15 cellular contexts compared by ENCODE assay signal in the genomic region with DNA sequence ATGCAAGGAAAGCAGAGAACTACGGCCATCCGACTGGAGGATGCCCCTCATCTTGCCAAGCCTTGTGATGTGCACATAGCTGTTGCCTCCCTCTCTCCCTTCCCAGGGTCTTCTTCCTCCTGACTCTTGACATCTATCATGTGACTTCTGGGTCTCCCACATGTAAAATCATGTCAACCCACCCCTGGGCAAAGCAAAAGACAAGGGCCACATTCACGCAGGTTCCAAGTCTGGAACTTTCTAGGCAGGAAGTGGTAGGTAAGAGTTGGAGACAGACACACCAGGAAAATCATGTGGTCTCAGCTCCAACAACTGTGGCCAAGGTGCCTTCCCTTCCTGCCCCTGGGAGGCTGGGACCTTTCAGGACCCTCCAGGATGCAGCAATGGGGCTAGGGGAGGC.
DNase-seq lines count a peak whose midpoint lies in the region; ATAC-seq and TF ChIP-seq lines count a peak whose summit lies in the region.
"Had no signal": no experiment of that assay in that cellular context is flagged by ENCODE, and none has a peak within 500 bp of the region (broad histone marks: within the 10 kb centered on the region; RNA-seq: fewer than 3 reads in every experiment).

No MANE protein-coding gene starts in this region.

- no peak for TF ChIP-seq POLR2A in vagina (IDR thresholded peaks at IDR 0.05)

- no peak overlapping the region for H4K8ac ChIP-seq in mesenchymal stem cell (ENCODE audit: low read length)

- H3K4ac ChIP-seq in mesenchymal stem cell (ENCODE audit: low read depth in 1 of 2, low read length in 2 of 2), result no peak overlapping the region

- no peak overlapping the region for H4K91ac ChIP-seq in mesenchymal stem cell (ENCODE audit: low read length)

- H3K27ac ChIP-seq in left ventricle myocardium inferior (replicated peaks), result peak overlapping the region; percentile 77
- H3K27ac ChIP-seq in mesenchymal stem cell (ENCODE audit: low read length, poor library complexity, severe bottlenecking), result no peak overlapping the region
- peak overlapping the region; percentile 16 for H3K27ac ChIP-seq in psoas muscle
- peak overlapping the region; percentile 64 for H3K27ac ChIP-seq in vagina
- H3K27ac ChIP-seq in aorta (ENCODE audit: low read depth in 1 of 2, low read length in 2 of 2), result no peak overlapping the region
- H3K27ac ChIP-seq: BLaER1 treated with 17β-estradiol and CSF1 and Interleukin-3, amounts not matched to agents 10 nM and 100 nM had no signal

- H2BK120ac ChIP-seq in mesenchymal stem cell (ENCODE audit: low read depth, low read length), result no peak overlapping the region

- H2AFZ ChIP-seq in mesenchymal stem cell (ENCODE audit: low read depth, low read length), result peak overlapping the region; percentile 29

- H3K36me3 ChIP-seq in left ventricle myocardium inferior (no peaks in the 10 kb centered on the region), mesenchymal stem cell (ENCODE audit: control insufficient read depth in 1 of 2, insufficient read depth in 2 of 2, low read depth in 1 of 2, low read length in 2 of 2) (no peaks in the 10 kb centered on the region), psoas muscle (ENCODE audit: insufficient read depth in 1 of 2, low read depth in 1 of 2) (no peaks in the 10 kb centered on the region), vagina (no peaks in the 10 kb centered on the region), aorta (ENCODE audit: control insufficient read depth in 1 of 2, insufficient read depth in 2 of 2, low read length in 1 of 2) (no peaks in the 10 kb centered on the region)
- H3K36me3 ChIP-seq: BLaER1 treated with 17β-estradiol and CSF1 and Interleukin-3, amounts not matched to agents 10 nM and 100 nM had no signal

- no peak overlapping the region for H2BK15ac ChIP-seq in mesenchymal stem cell (ENCODE audit: low read depth, poor library complexity, severe bottlenecking)

- WGBS in mesenchymal stem cell, result 90% methylated on average over 3 of the region's 3 CpGs
- 94 to 100% (median 98%) methylated on average over 3 of the region's 3 CpGs for WGBS in psoas muscle, 3 donors
- 97% methylated on average over 3 of the region's 3 CpGs for WGBS in aorta, 2 donors

- H3K27me3 ChIP-seq in left ventricle myocardium inferior (ENCODE audit: low read depth) (no peaks in the 10 kb centered on the region), mesenchymal stem cell (ENCODE audit: control insufficient read depth in 1 of 2, insufficient read depth in 1 of 2, low read length in 2 of 2) (no peaks in the 10 kb centered on the region), psoas muscle (ENCODE audit: insufficient read depth in 3 of 3, low read length in 2 of 3) (no peaks in the 10 kb centered on the region), vagina (no peaks in the 10 kb centered on the region), aorta (ENCODE audit: control insufficient read depth in 1 of 2, insufficient read depth in 2 of 2, low read length in 1 of 2) (no peaks in the 10 kb centered on the region)
- H3K27me3 ChIP-seq: BLaER1 treated with 17β-estradiol and CSF1 and Interleukin-3, amounts not matched to agents 10 nM and 100 nM had no signal

- intact Hi-C loops in left ventricle myocardium inferior (cut with micrococcal nuclease), result no loop called here
- intact Hi-C loops in left cardiac atrium (cut with DNase I), result no loop called here
- intact Hi-C loops in psoas muscle (cut with DNase I), result no loop called here
- intact Hi-C loops in vagina (cut with DNase I), result no loop called here
- intact Hi-C loops in aorta (cut with DNase I), result loop anchor here in 1 of 2 donors (5.0 to 10.0 kb wide), 3 partner anchors 57 to 390 kb away; no protein-coding TSS in a partner anchor

- H3K14ac ChIP-seq in mesenchymal stem cell (ENCODE audit: low read length in 2 of 2), result no peak overlapping the region

- H3K23ac ChIP-seq in mesenchymal stem cell (ENCODE audit: low read length in 2 of 2), result no peak overlapping the region

- H2BK12ac ChIP-seq in mesenchymal stem cell (ENCODE audit: low read length in 2 of 2), result peak overlapping the region in 1 of 2 experiments; percentile 37

- H3K4me1 ChIP-seq in left ventricle myocardium inferior (peaks cover 30% of the 10 kb centered on the region), mesenchymal stem cell (ENCODE audit: control insufficient read depth, insufficient read depth, low read depth, low read length) (peaks cover 24% of the 10 kb centered on the region), psoas muscle (no peaks in the 10 kb centered on the region), vagina (peaks cover 44% of the 10 kb centered on the region), aorta (ENCODE audit: control insufficient read depth in 1 of 2, insufficient read depth in 2 of 2, low read length in 2 of 2) (no peaks in the 10 kb centered on the region)

- DNase-seq in left ventricle myocardium inferior (no peak), left cardiac atrium (no peak), mesenchymal stem cell (no peak), psoas muscle (no peak), vagina (ENCODE audit: extremely low spot score in 2 of 2) (peak in 1 of 2 donors; percentile 74), DMS79 (lab: John Stamatoyannopoulos, UW) (no peak), aorta (no peak), COLO829 (ENCODE audit: low spot score) (no peak)
- DNase-seq: CD8-positive, alpha-beta T cell; COR-L47; DMS 273 treated with DMSO at 0.1 percent for 48 hours; DMS53; H9 had no signal

- H3K18ac ChIP-seq in mesenchymal stem cell (ENCODE audit: low read depth in 1 of 2, low read length in 2 of 2), result peak overlapping the region in 1 of 2 experiments; percentile 13

- no peaks in the 10 kb centered on the region for H3K79me1 ChIP-seq in mesenchymal stem cell (replicated peaks; ENCODE audit: low read length, poor library complexity, severe bottlenecking)

- H3K9ac ChIP-seq in mesenchymal stem cell (ENCODE audit: low read length), result no peak overlapping the region
- H3K9ac ChIP-seq: BLaER1 treated with 17β-estradiol and CSF1 and Interleukin-3, amounts not matched to agents 10 nM and 100 nM had no signal

- no peak for ATAC-seq in left cardiac atrium
- no peak for ATAC-seq in psoas muscle
- no peak for ATAC-seq in aorta (ENCODE audit: low FRiP score)
- ATAC-seq: CD8-positive, alpha-beta T cell; HepG2 had no signal

- no peak overlapping the region for H2BK5ac ChIP-seq in mesenchymal stem cell (ENCODE audit: low read depth, low read length, poor library complexity, severe bottlenecking)

- H2AK5ac ChIP-seq in mesenchymal stem cell (ENCODE audit: low read length, severe bottlenecking), result no peak overlapping the region

- H3K4me2 ChIP-seq in mesenchymal stem cell (ENCODE audit: low read length, poor library complexity, severe bottlenecking), result no peak overlapping the region
- H3K4me2 ChIP-seq: BLaER1 treated with 17β-estradiol and CSF1 and Interleukin-3, amounts not matched to agents 10 nM and 100 nM had no signal

- no peak for TF ChIP-seq CTCF in left ventricle myocardium inferior (IDR thresholded peaks at IDR 0.05; ENCODE audit: borderline replicate concordance)
- TF ChIP-seq CTCF in psoas muscle (IDR thresholded peaks at IDR 0.05), result no peak
- no peak for TF ChIP-seq CTCF in vagina (IDR thresholded peaks at IDR 0.05)

- H3K4me3 ChIP-seq in left ventricle myocardium inferior (no peak overlapping the region), mesenchymal stem cell (ENCODE audit: insufficient read depth in 1 of 2, low read depth in 1 of 2, low read length in 2 of 2) (no peak overlapping the region), psoas muscle (no peak overlapping the region), vagina (no peak overlapping the region), aorta (ENCODE audit: low read length in 2 of 2) (no peak overlapping the region)
- H3K4me3 ChIP-seq: BLaER1 treated with 17β-estradiol and CSF1 and Interleukin-3, amounts not matched to agents 10 nM and 100 nM had no signal

- H3K9me3 ChIP-seq in left ventricle myocardium inferior (replicated peaks) (no peaks in the 10 kb centered on the region), mesenchymal stem cell (ENCODE audit: control insufficient read depth, low read length) (no peaks in the 10 kb centered on the region), psoas muscle (no peaks in the 10 kb centered on the region), vagina (no peaks in the 10 kb centered on the region), aorta (ENCODE audit: control insufficient read depth, low read length) (no peaks in the 10 kb centered on the region)

Comparison
In these comparisons a context has a peak if more than half of its experiments do, and no peak if none do; other contexts are left out.
1. H3K27ac ChIP-seq: peak in left ventricle myocardium inferior (single experiment), psoas muscle (single experiment) and vagina (single experiment); none in mesenchymal stem cell (single experiment) and aorta (0 of 2).